In genomic region chr17:28646039-28646754, GRCh38 we compare ENCODE assay signal across 3 cellular contexts.
TF ChIP-seq lines count a peak whose summit lies in the region.

No MANE protein-coding gene starts in this region.

TF ChIP-seq in SK-N-SH, 30 proteins besides CTCF, POLR2A, EP300 and RAD21 (continues in another document):
- TF ChIP-seq NFIC (IDR thresholded peaks at IDR 0.05; ENCODE audit: borderline replicate concordance) (no peak), TCF12 (IDR thresholded peaks at IDR 0.05) (no peak), IRF3 (IDR thresholded peaks at IDR 0.05; ENCODE audit: low read depth, low read length) (no peak), YY1 (IDR thresholded peaks at IDR 0.05; ENCODE audit: low read depth) (no peak), MEF2A (IDR thresholded peaks at IDR 0.05; ENCODE audit: borderline replicate concordance, low read depth) (no peak), TAF1 (IDR thresholded peaks at IDR 0.05; ENCODE audit: borderline replicate concordance, low read depth, low read length) (no peak), TEAD4 (IDR thresholded peaks at IDR 0.05; ENCODE audit: borderline replicate concordance, insufficient read depth) (no peak), ELF1 (IDR thresholded peaks at IDR 0.05) (no peak), ZBTB33 (IDR thresholded peaks at IDR 0.05; ENCODE audit: borderline replicate concordance, low read depth) (no peak), JUND (IDR thresholded peaks at IDR 0.05) (no peak), SMC3 (IDR thresholded peaks at IDR 0.05; ENCODE audit: low read depth, low read length) (no peak), EZH2phosphoT487 (IDR thresholded peaks at IDR 0.05; ENCODE audit: borderline replicate concordance, low read depth) (no peak), GATA2 (CRISPR knock-in tag; IDR thresholded peaks at IDR 0.05) (no peak), GABPA (IDR thresholded peaks at IDR 0.05; ENCODE audit: low read depth) (no peak), USF1 (IDR thresholded peaks at IDR 0.05; ENCODE audit: borderline replicate concordance, low read depth) (no peak)

TF ChIP-seq in SK-N-SH treated with all-trans-retinoic acid at 6 μM for 48 hours, 23 proteins besides CTCF, POLR2A, EP300 and RAD21:
- TF ChIP-seq SNAI2 (CRISPR knock-in tag; IDR thresholded peaks at IDR 0.05) (no peak), TOX (CRISPR knock-in tag; IDR thresholded peaks at IDR 0.05; ENCODE audit: borderline replicate concordance) (no peak), TCF4 (CRISPR knock-in tag; IDR thresholded peaks at IDR 0.05; ENCODE audit: borderline replicate concordance) (no peak), ZNF8 (CRISPR knock-in tag; IDR thresholded peaks at IDR 0.05) (no peak), ZC3H10 (CRISPR knock-in tag; IDR thresholded peaks at IDR 0.05) (no peak), OSR1 (CRISPR knock-in tag; IDR thresholded peaks at IDR 0.05) (no peak), PATZ1 (CRISPR knock-in tag; IDR thresholded peaks at IDR 0.05; ENCODE audit: borderline replicate concordance) (no peak)

TF ChIP-seq in HepG2, 621 proteins besides CTCF, POLR2A, EP300 and RAD21:
- TF ChIP-seq ARNTL (CRISPR knock-in tag; IDR thresholded peaks at IDR 0.05) = peak; percentile 42; the same call in 1 of the 2 replicates
- no peak for TF ChIP-seq RORA (CRISPR knock-in tag; IDR thresholded peaks at IDR 0.05)
- 0 out of 2 replicates have a peak, but pooled peaks have one; percentile 26 for TF ChIP-seq ZBTB38 (CRISPR knock-in tag; IDR thresholded peaks at IDR 0.05)
